Comparison of ENCODE assay signal across 16 cellular contexts in genomic region chr6:118551673-118552063, GRCh38. TPM values are rescaled to one million over a fixed set of nuclear protein-coding genes. Genes with fewer than 3 reads are reported as not detected.
DNase-seq lines count a peak whose midpoint lies in the region; ATAC-seq and TF ChIP-seq lines count a peak whose summit lies in the region.
"Had no signal": no experiment of that assay in that cellular context is flagged by ENCODE, and none has a peak within 500 bp of the region (broad histone marks: within the 10 kb centered on the region; RNA-seq: fewer than 3 reads in every experiment).

No MANE protein-coding gene starts in this region.

- H3K9me3 ChIP-seq in cardiac muscle cell (ENCODE audit: low read depth): no peaks in the 10 kb centered on the region
- no peaks in the 10 kb centered on the region for H3K9me3 ChIP-seq in muscle layer of duodenum (ENCODE audit: control insufficient read depth in 1 of 2, low read length in 2 of 2)
- H3K9me3 ChIP-seq in aorta (ENCODE audit: control insufficient read depth, low read length): no peaks in the 10 kb centered on the region

- intact Hi-C loops in cardiac septum (cut with DNase I) (no loop called here), aorta (cut with DNase I) (loop anchor here in 1 of 2 donors (5.0 to 10.0 kb wide), 3 partner anchors 39 to 264 kb away; no protein-coding TSS in a partner anchor)

- H3K4me3 ChIP-seq in cardiac muscle cell: peak overlapping the region; percentile 61
- no peak overlapping the region for H3K4me3 ChIP-seq in choroid plexus epithelial cell (ENCODE audit: low read depth, low read length)
- H3K4me3 ChIP-seq in muscle layer of duodenum (ENCODE audit: low read depth in 1 of 2, low read length in 2 of 2): peak overlapping the region; percentile 41 to 47
- peak overlapping the region; percentile 84 to 93 for H3K4me3 ChIP-seq in aorta (ENCODE audit: low read length in 2 of 2)

- H3K27me3 ChIP-seq in cardiac muscle cell (no peaks in the 10 kb centered on the region), muscle layer of duodenum (ENCODE audit: low read depth, low read length) (no peaks in the 10 kb centered on the region), aorta (ENCODE audit: control insufficient read depth in 1 of 2, insufficient read depth in 2 of 2, low read length in 1 of 2) (no peaks in the 10 kb centered on the region)

- WGBS in aorta, 2 donors: 0 to 6% methylated on average over 1 of the region's 1 CpG

- H3K36me3 ChIP-seq in cardiac muscle cell (peaks cover 18% of the 10 kb centered on the region), muscle layer of duodenum (ENCODE audit: control insufficient read depth in 1 of 2, insufficient read depth in 2 of 2, low read length in 2 of 2) (no peaks in the 10 kb centered on the region), aorta (ENCODE audit: control insufficient read depth in 1 of 2, insufficient read depth in 2 of 2, low read length in 1 of 2) (peaks cover 0 to 4% of the 10 kb centered on the region in 2 donors)

- H3K27ac ChIP-seq in cardiac muscle cell (peak overlapping the region; percentile 42), muscle layer of duodenum (ENCODE audit: low read length) (peak overlapping the region; percentile 57), aorta (ENCODE audit: low read depth in 1 of 2, low read length in 2 of 2) (no peak overlapping the region)

- ATAC-seq in aorta (ENCODE audit: low FRiP score) (peak; percentile 39), HG02588 (IDR thresholded peaks at IDR 0.05; ENCODE audit: unreplicated experiment) (no peak)

- no peak for TF ChIP-seq CTCF in cardiac muscle cell (IDR thresholded peaks at IDR 0.05; ENCODE audit: low read depth, low read length)
- TF ChIP-seq CTCF in choroid plexus epithelial cell (conservative IDR thresholded peaks at IDR 0.05; ENCODE audit: low read depth, low read length): no peak

- H3K4me1 ChIP-seq in cardiac muscle cell (ENCODE audit: low read depth): peaks cover 38% of the 10 kb centered on the region
- peaks cover 5 to 16% of the 10 kb centered on the region in 2 donors for H3K4me1 ChIP-seq in muscle layer of duodenum (ENCODE audit: control insufficient read depth in 1 of 2, insufficient read depth in 2 of 2, low read length in 2 of 2)
- H3K4me1 ChIP-seq in aorta (ENCODE audit: control insufficient read depth in 1 of 2, insufficient read depth in 2 of 2, low read length in 2 of 2): no peaks in the 10 kb centered on the region

- peak in 1 of 2 donors; percentile 80 for DNase-seq in cardiac muscle cell (ENCODE audit: low read depth in 1 of 2, low spot score in 1 of 2)
- DNase-seq in cardiac septum (ENCODE audit: low spot score): no peak
- peak; percentile 83 for DNase-seq in choroid plexus epithelial cell (ENCODE audit: low read depth)
- no peak for DNase-seq in aorta
- DNase-seq in DMS153 treated with DMSO at 0.1 percent for 48 hours (lab: John Stamatoyannopoulos, UW; ENCODE audit: unreplicated experiment): no peak
- no peak for DNase-seq in activated CD4-positive, alpha-beta T cell treated with anti-CD3 and anti-CD28 coated beads, Interleukin-2, amount 50 U/mL, for 4 hours
- DNase-seq: activated CD8-positive, alpha-beta memory T cell treated with anti-CD3 and anti-CD28 coated beads, Interleukin-2, amount 10 ng/mL, durations not matched to agents 7 days and 5 days; activated naive CD4-positive, alpha-beta T cell; KG1; posterior cingulate gyrus; stimulated activated CD4-positive, alpha-beta T cell treated with anti-CD3 and anti-CD28 coated beads, Interleukin-2, amount 100 ng/mL, for 24 hours had no signal

RNA-seq across cellular contexts. Expression of gene PLN, which starts 3.6 kb away (rescaled TPM):
- total RNA-seq in cardiac muscle cell (187 and 230 TPM in 2 replicates), cardiac septum (2,070 TPM), aorta (100 to 1,000 TPM; 232 to 587 TPM)
- polyA plus RNA-seq in cardiac muscle cell (502 and 603 TPM in 2 replicates), aorta (100 to 1,000 TPM; 539 to 955 TPM)
- total RNA-seq: A172; activated CD8-positive, alpha-beta memory T cell treated with anti-CD3 and anti-CD28 coated beads, Interleukin-2, amount 10 ng/mL, durations not matched to agents 7 days and 5 days; chondrocyte; epithelial cell of proximal tubule had no signal

Comparison
In these comparisons a context has a peak if more than half of its experiments do, and no peak if none do; other contexts are left out.
1. H3K27ac ChIP-seq: peak in cardiac muscle cell (single experiment) and muscle layer of duodenum (single experiment); none in aorta (0 of 2).